Comparison of ENCODE assay signal across 23 cellular contexts in genomic region chr5:132667761-132668705, GRCh38. TPM values are rescaled to one million over a fixed set of nuclear protein-coding genes. Genes with fewer than 3 reads are reported as not detected.
DNase-seq lines count a peak whose midpoint lies in the region; ATAC-seq, FAIRE-seq and TF ChIP-seq lines count a peak whose summit lies in the region.
"Had no signal": no experiment of that assay in that cellular context is flagged by ENCODE, and none has a peak within 500 bp of the region (broad histone marks: within the 10 kb centered on the region; RNA-seq: fewer than 3 reads in every experiment).

No MANE protein-coding gene starts in this region.

- H3K9me3 Mint-ChIP-seq in H9 (peaks cover 0 to 7% of the 10 kb centered on the region in 2 experiments; a peak in 3 of 5 replicates), astrocyte (ENCODE audit: unreplicated experiment) (peaks cover 5% of the 10 kb centered on the region)
- H3K9me3 Mint-ChIP-seq: CD8-positive, alpha-beta T cell had no signal

- no peak overlapping the region for H2BK5ac ChIP-seq in H9 (ENCODE audit: insufficient read length, low read length)

- H3K36me3 ChIP-seq in astrocyte (ENCODE audit: insufficient read depth, low read length) = no peaks in the 10 kb centered on the region
- H3K36me3 ChIP-seq: BLaER1 treated with 17β-estradiol and CSF1 and Interleukin-3, amounts not matched to agents 10 nM and 100 nM had no signal

- no peak overlapping the region for H2BK120ac ChIP-seq in H9 (ENCODE audit: low read depth, low read length, poor library complexity, severe bottlenecking)

- no peak overlapping the region for H4K5ac ChIP-seq in H9 (ENCODE audit: insufficient read length, low read depth, low read length)

- H3K4me3 ChIP-seq in astrocyte (ENCODE audit: insufficient read depth, low read depth, low read length) = no peak overlapping the region
- H3K4me3 ChIP-seq: BLaER1 treated with 17β-estradiol and CSF1 and Interleukin-3, amounts not matched to agents 10 nM and 100 nM; GM12878 had no signal

- H3K23me2 ChIP-seq in H9 (ENCODE audit: insufficient read length, low read depth, low read length, poor library complexity, severe bottlenecking) = no peaks in the 10 kb centered on the region

- H3K79me2 ChIP-seq in H9 (ENCODE audit: insufficient read depth, low read length) = no peaks in the 10 kb centered on the region
- H3K79me2 ChIP-seq in astrocyte (ENCODE audit: insufficient read depth, low read length) = no peaks in the 10 kb centered on the region

- H3K4ac ChIP-seq in H9 (ENCODE audit: low read depth, low read length) = no peak overlapping the region

- H3K27ac ChIP-seq in H9 (ENCODE audit: insufficient read length, low read depth, low read length) = no peak overlapping the region
- H3K27ac ChIP-seq in astrocyte (ENCODE audit: low read depth, low read length) = no peak overlapping the region
- H3K27ac ChIP-seq: BLaER1 treated with 17β-estradiol and CSF1 and Interleukin-3, amounts not matched to agents 10 nM and 100 nM; KMS-11 had no signal

- H3K27me3 Mint-ChIP-seq in H9 (ENCODE audit: low read depth) = peaks cover 2% of the 10 kb centered on the region
- H3K27me3 Mint-ChIP-seq in astrocyte (ENCODE audit: low read depth, unreplicated experiment) = peaks cover 5% of the 10 kb centered on the region

- no peak for FAIRE-seq in astrocyte (lab: Jason Lieb, UNC)
- FAIRE-seq: GM12878, GM19239, H54 had no signal

- H3K27ac Mint-ChIP-seq in H9 (no peak overlapping the region; a peak in 1 of 7 replicates), astrocyte (ENCODE audit: unreplicated experiment) (peak overlapping the region; percentile 34)
- H3K27ac Mint-ChIP-seq: CD8-positive, alpha-beta T cell had no signal

- peak; percentile 16 for DNase-seq in ELF-1 (ENCODE audit: low read depth, low spot score)
- DNase-seq in H9 = peak; percentile 33
- no peak for DNase-seq in astrocyte (ENCODE audit: low read depth)
- peak; percentile 51 for DNase-seq in kidney tubule cell (ENCODE audit: low spot score)
- no peak for DNase-seq in stimulated activated CD4-positive, alpha-beta T cell treated with anti-CD3 and anti-CD28 coated beads, Interleukin-2, amount 100 ng/mL, for 48 hours
- DNase-seq: Calu3, NCI-H1417, NCI-H187, NCI-H2107, NCI-H2227 treated with DMSO at 0.1 percent for 48 hours, NCI-H510A treated with DMSO at 0.1 percent for 48 hours, SIG-M5 had no signal

- no peak overlapping the region for H2BK15ac ChIP-seq in H9 (ENCODE audit: low read depth, low read length)

- H2AFZ ChIP-seq in H9 (ENCODE audit: low read length) (no peak overlapping the region), astrocyte (ENCODE audit: low read depth, low read length) (no peak overlapping the region)

- H3K79me1 ChIP-seq in H9 (ENCODE audit: insufficient read depth, low read depth, low read length, poor library complexity, severe bottlenecking) = no peaks in the 10 kb centered on the region

- no peak overlapping the region for H4K8ac ChIP-seq in H9 (replicated peaks; ENCODE audit: insufficient read length, low read depth, low read length)

- no peak overlapping the region; the same call in 1 of the 2 replicates for H3K14ac ChIP-seq in H9 (ENCODE audit: insufficient read depth, low read length)

- H3K56ac ChIP-seq in H9 (ENCODE audit: insufficient read length, low read depth, low read length) = no peak overlapping the region

- H3K27me3 ChIP-seq in H9 (ENCODE audit: insufficient read depth, low read length) = no peaks in the 10 kb centered on the region
- no peaks in the 10 kb centered on the region for H3K27me3 ChIP-seq in astrocyte (ENCODE audit: insufficient read depth, low read length)
- H3K27me3 ChIP-seq: BLaER1 treated with 17β-estradiol and CSF1 and Interleukin-3, amounts not matched to agents 10 nM and 100 nM had no signal

- peaks cover 0 to 7% (median 0%) of the 10 kb centered on the region in 3 experiments; a peak in 3 of 7 replicates for H3K36me3 Mint-ChIP-seq in H9 (ENCODE audit: insufficient read depth in 1 of 3, low read depth in 3 of 3)
- no peaks in the 10 kb centered on the region for H3K36me3 Mint-ChIP-seq in astrocyte (ENCODE audit: low read depth, unreplicated experiment)
- H3K36me3 Mint-ChIP-seq: CD8-positive, alpha-beta T cell had no signal

- H3K4me2 ChIP-seq in H9 (ENCODE audit: insufficient read depth, insufficient read length, low read length) (no peak overlapping the region), astrocyte (ENCODE audit: low read length) (no peak overlapping the region)
- H3K4me2 ChIP-seq: KMS-11 had no signal

- H2AK5ac ChIP-seq in H9 (ENCODE audit: insufficient read length, low read length) = no peak overlapping the region

- no peaks in the 10 kb centered on the region for H3K4me1 ChIP-seq in H9 (ENCODE audit: insufficient read depth, low read length)
- H3K4me1 ChIP-seq in astrocyte (ENCODE audit: insufficient read depth, low read length) = no peaks in the 10 kb centered on the region

- no CpG with 5 or more reads among the region's 22 CpGs for WGBS in H9 (ENCODE audit: extremely low coverage, insufficient read length, low lambda C conversion rate)

- H3K9ac ChIP-seq in H9 (ENCODE audit: extremely low read depth, insufficient read length, low read length) = no peak overlapping the region
- no peak overlapping the region for H3K9ac ChIP-seq in astrocyte (ENCODE audit: low read length)
- H3K9ac ChIP-seq: BLaER1 treated with 17β-estradiol and CSF1 and Interleukin-3, amounts not matched to agents 10 nM and 100 nM; KMS-11 had no signal

- ATAC-seq in GM19397 (IDR thresholded peaks at IDR 0.05; ENCODE audit: unreplicated experiment) (no peak), HG03280 (IDR thresholded peaks at IDR 0.05; ENCODE audit: unreplicated experiment) (no peak)
- ATAC-seq: CD8-positive, alpha-beta T cell; GM12878 had no signal

- no peaks in the 10 kb centered on the region for H3K9me3 ChIP-seq in H9 (ENCODE audit: control insufficient read depth, low read depth, low read length)
- no peaks in the 10 kb centered on the region for H3K9me3 ChIP-seq in astrocyte (ENCODE audit: insufficient read depth, low read depth, low read length)

- H2BK12ac ChIP-seq in H9 (ENCODE audit: insufficient read length, low read depth, low read length) = no peak overlapping the region

- no peak for TF ChIP-seq CTCF in H9 (conservative IDR thresholded peaks at IDR 0.05)
- no peak for TF ChIP-seq CTCF in astrocyte (IDR thresholded peaks at IDR 0.05; ENCODE audit: insufficient read depth, low read depth, low read length)

- H3K23ac ChIP-seq in H9 (ENCODE audit: insufficient read length, low read depth, low read length) = no peak overlapping the region

- H3K4me3 Mint-ChIP-seq in H9 (no peak overlapping the region), astrocyte (ENCODE audit: unreplicated experiment) (no peak overlapping the region)
- H3K4me3 Mint-ChIP-seq: CD8-positive, alpha-beta T cell had no signal

- H2BK20ac ChIP-seq in H9 (ENCODE audit: low read depth, low read length, poor library complexity, severe bottlenecking) = no peak overlapping the region

- H3K4me1 Mint-ChIP-seq in H9 (peaks cover 25 to 34% of the 10 kb centered on the region in 2 experiments), astrocyte (ENCODE audit: low read depth, unreplicated experiment) (peaks cover 20% of the 10 kb centered on the region)

- no peak overlapping the region for H4K91ac ChIP-seq in H9 (ENCODE audit: insufficient read length, low read depth, low read length)

- H3T11ph ChIP-seq in H9 (ENCODE audit: low read length) = no peak overlapping the region

- H3K18ac ChIP-seq in H9 (ENCODE audit: insufficient read length, low read depth, low read length) = no peak overlapping the region

- H4K20me1 ChIP-seq in H9 (ENCODE audit: control insufficient read depth, insufficient read depth, insufficient read length) (no peaks in the 10 kb centered on the region), astrocyte (ENCODE audit: insufficient read depth, low read length) (no peaks in the 10 kb centered on the region)
- H4K20me1 ChIP-seq: BLaER1 treated with 17β-estradiol and CSF1 and Interleukin-3, amounts not matched to agents 10 nM and 100 nM had no signal

RNA-seq across cellular contexts. Expression of gene IL4, which starts 5.8 kb away (rescaled TPM):
- not detected in 2 replicates for total RNA-seq in H9 (2021)
- total RNA-seq in astrocyte = not detected in 2 replicates
- total RNA-seq: A673; Calu3; CD8-positive, alpha-beta T cell; GM12878; M059J; RPMI7951 had no signal

RNA-seq across cellular contexts. Expression of gene IL13, which starts 10.1 kb away (rescaled TPM):
- not detected in 2 replicates for total RNA-seq in H9 (2021)
- total RNA-seq in astrocyte = not detected in 2 replicates
- total RNA-seq: A673; Calu3; CD8-positive, alpha-beta T cell; M059J; RPMI7951 had no signal

Comparison
In these comparisons a context has a peak if more than half of its experiments do, and no peak if none do; other contexts are left out.
1. DNase-seq: peak in ELF-1 (single experiment), H9 (single experiment) and kidney tubule cell (single experiment); none in astrocyte (single experiment) and stimulated activated CD4-positive, alpha-beta T cell treated with anti-CD3 and anti-CD28 coated beads, Interleukin-2, amount 100 ng/mL, for 48 hours (0 of 2).